ENCODE assay signal across 23 cellular contexts in genomic region chr14:102050026-102050405, GRCh38.
"Had no signal": no experiment of that assay in that cellular context is flagged by ENCODE, and none has a peak within 500 bp of the region (broad histone marks: within the 10 kb centered on the region; RNA-seq: fewer than 3 reads in every experiment).

No MANE protein-coding gene starts in this region.

- H3K27me3 ChIP-seq: brain microvascular endothelial cell, pancreas, upper lobe of right lung had no signal

- H3K4me1 ChIP-seq: upper lobe of right lung had no signal

- H3K4me3 Mint-ChIP-seq: activated CD4-positive, alpha-beta memory T cell treated with anti-CD3 and anti-CD28 coated beads, Interleukin-2, amount 10 ng/mL, durations not matched to agents 7 days and 5 days; activated CD4-positive, alpha-beta T cell treated with anti-CD3 and anti-CD28 coated beads, Interleukin-2, amount 10 ng/mL, durations not matched to agents 24 days and 14 days; activated CD8-positive, alpha-beta memory T cell treated with anti-CD3 and anti-CD28 coated beads, Interleukin-2, amount 10 ng/mL, durations not matched to agents 7 days and 5 days; naive thymus-derived CD8-positive, alpha-beta T cell had no signal

- H3K4me1 Mint-ChIP-seq: activated CD4-positive, alpha-beta memory T cell treated with anti-CD3 and anti-CD28 coated beads, Interleukin-2, amount 10 ng/mL, durations not matched to agents 7 days and 5 days; activated CD8-positive, alpha-beta memory T cell treated with anti-CD3 and anti-CD28 coated beads, Interleukin-2, amount 10 ng/mL, durations not matched to agents 7 days and 5 days had no signal

- H3K9me3 Mint-ChIP-seq: activated CD4-positive, alpha-beta memory T cell treated with anti-CD3 and anti-CD28 coated beads, Interleukin-2, amount 10 ng/mL, durations not matched to agents 7 days and 5 days; activated CD4-positive, alpha-beta T cell treated with anti-CD3 and anti-CD28 coated beads, Interleukin-2, amount 10 ng/mL, durations not matched to agents 24 days and 14 days; activated naive CD4-positive, alpha-beta T cell treated with anti-CD3 and anti-CD28 coated beads, Interleukin-2, amount 50 U/mL, for 72 hours; naive thymus-derived CD8-positive, alpha-beta T cell had no signal

- ATAC-seq: activated CD4-positive, CD25-positive, alpha-beta regulatory T cell treated with anti-CD3 and anti-CD28 coated beads, Interleukin-2, amount 50 U/mL, for 24 hours; activated CD8-positive, alpha-beta memory T cell treated with anti-CD3 and anti-CD28 coated beads, Interleukin-2, amount 10 ng/mL, durations not matched to agents 7 days and 5 days; activated naive CD4-positive, alpha-beta T cell treated with anti-CD3 and anti-CD28 coated beads, Interleukin-2, amount 50 U/mL, for 72 hours; naive thymus-derived CD8-positive, alpha-beta T cell; pancreas; right cardiac atrium; upper lobe of right lung had no signal

- H3K4me3 ChIP-seq: left ventricle myocardium inferior, pancreas, thoracic aorta, upper lobe of right lung had no signal

- H3K27me3 Mint-ChIP-seq: activated CD4-positive, alpha-beta memory T cell treated with anti-CD3 and anti-CD28 coated beads, Interleukin-2, amount 10 ng/mL, durations not matched to agents 7 days and 5 days; activated CD4-positive, alpha-beta T cell treated with anti-CD3 and anti-CD28 coated beads, Interleukin-2, amount 10 ng/mL, durations not matched to agents 24 days and 14 days; activated CD8-positive, alpha-beta memory T cell treated with anti-CD3 and anti-CD28 coated beads, Interleukin-2, amount 10 ng/mL, durations not matched to agents 7 days and 5 days; naive thymus-derived CD8-positive, alpha-beta T cell had no signal

- H3K9me3 ChIP-seq: left ventricle myocardium inferior, pancreas, thoracic aorta, upper lobe of right lung had no signal

- DNase-seq: activated CD4-positive, alpha-beta memory T cell treated with anti-CD3 and anti-CD28 coated beads, Interleukin-2, amount 10 ng/mL, durations not matched to agents 7 days and 5 days; activated CD4-positive, alpha-beta T cell treated with anti-CD3 and anti-CD28 coated beads, Interleukin-2, amount 10 ng/mL, durations not matched to agents 24 days and 14 days; activated CD8-positive, alpha-beta memory T cell treated with anti-CD3 and anti-CD28 coated beads, Interleukin-2, amount 10 ng/mL, durations not matched to agents 7 days and 5 days; activated T-cell treated with anti-CD3 and anti-CD28 coated beads for 4 hours; aorta; brain microvascular endothelial cell; central memory CD4-positive, alpha-beta T cell; dermis blood vessel endothelial cell; effector CD8-positive, alpha-beta T cell; erythroblast; foreskin melanocyte; hippocampal formation; left ventricle myocardium inferior; naive thymus-derived CD8-positive, alpha-beta T cell; pancreas; right cardiac atrium; stimulated activated CD4-positive, alpha-beta T cell treated with anti-CD3 and anti-CD28 coated beads, Interleukin-2, amount 100 ng/mL, for 48 hours; stimulated activated CD8-positive, alpha-beta memory T cell treated with anti-CD3 and anti-CD28 coated beads, Interleukin-4, amount 100 ng/mL, for 48 hours; stimulated activated naive CD4-positive, alpha-beta T cell; upper lobe of right lung had no signal

- H3K27ac Mint-ChIP-seq: activated CD4-positive, alpha-beta memory T cell treated with anti-CD3 and anti-CD28 coated beads, Interleukin-2, amount 10 ng/mL, durations not matched to agents 7 days and 5 days; activated CD4-positive, alpha-beta T cell treated with anti-CD3 and anti-CD28 coated beads, Interleukin-2, amount 10 ng/mL, durations not matched to agents 24 days and 14 days; activated CD8-positive, alpha-beta memory T cell treated with anti-CD3 and anti-CD28 coated beads, Interleukin-2, amount 10 ng/mL, durations not matched to agents 7 days and 5 days had no signal

- H3K27ac ChIP-seq: brain microvascular endothelial cell, left ventricle myocardium inferior, pancreas, thoracic aorta, upper lobe of right lung had no signal
